8 cellular contexts compared by ENCODE assay signal in genomic region chr3:52456169-52456799, GRCh38. TPM values are rescaled to one million over a fixed set of nuclear protein-coding genes. Genes with fewer than 3 reads are reported as not detected.
DNase-seq lines count a peak whose midpoint lies in the region; ATAC-seq and TF ChIP-seq lines count a peak whose summit lies in the region.

No MANE protein-coding gene starts in this region.

- H3K27ac Mint-ChIP-seq in Calu3 (ENCODE audit: unreplicated experiment) (peak overlapping the region; percentile 83), chondrocyte (ENCODE audit: unreplicated experiment) (peak overlapping the region; percentile 97)

- H3K27ac ChIP-seq in liver (ENCODE audit: low read depth in 1 of 2, low read length in 2 of 2) = peak overlapping the region; percentile 81 to 86
- peak overlapping the region; percentile 96 for H3K27ac ChIP-seq in testis

- TF ChIP-seq CTCF in Calu3 (IDR thresholded peaks at IDR 0.05; ENCODE audit: unreplicated experiment) (no peak), chondrocyte (IDR thresholded peaks at IDR 0.05) (no peak), liver (IDR thresholded peaks at IDR 0.05; ENCODE audit: low read depth, low read length, missing input control) (no peak), testis (IDR thresholded peaks at IDR 0.05) (no peak)

- DNase-seq in Calu3 (no peak), NCI-H69 (lab: John Stamatoyannopoulos, UW) (peak; percentile 34), chondrocyte (ENCODE audit: low spot score) (no peak), testis (peak; percentile 59), NCI-H187 treated with DMSO at 0.1 percent for 48 hours (lab: John Stamatoyannopoulos, UW) (no peak)

- CTCF ChIA-PET in Calu3 (lab: Charles Lee) = no interaction called here

- H3K9me3 ChIP-seq in liver (ENCODE audit: control insufficient read depth in 4 of 4, low read length in 3 of 4) = no peaks in the 10 kb centered on the region
- no peaks in the 10 kb centered on the region for H3K9me3 ChIP-seq in testis

- peaks cover 4 to 30% (median 18%) of the 10 kb centered on the region in 4 donors for H3K36me3 ChIP-seq in liver (ENCODE audit: control insufficient read depth in 4 of 4, insufficient read depth in 3 of 4, low read depth in 1 of 4, low read length in 3 of 4)
- H3K36me3 ChIP-seq in testis (ENCODE audit: low read depth, missing control alignments) = no peaks in the 10 kb centered on the region

- H3K4me3 Mint-ChIP-seq in Calu3 (ENCODE audit: low read depth, unreplicated experiment) = peak overlapping the region; percentile 89
- H3K4me3 Mint-ChIP-seq in chondrocyte (ENCODE audit: unreplicated experiment) = peak overlapping the region; percentile 100

- H3K27me3 ChIP-seq in liver (ENCODE audit: control insufficient read depth in 4 of 4, insufficient read depth in 4 of 4, low read length in 3 of 4) = no peaks in the 10 kb centered on the region
- no peaks in the 10 kb centered on the region for H3K27me3 ChIP-seq in testis

- no peak for TF ChIP-seq RAD21 in liver (IDR thresholded peaks at IDR 0.05)

- WGBS in liver = 51% methylated on average over 13 of the region's 13 CpGs
- 2 to 4% methylated on average over 13 of the region's 13 CpGs for WGBS in testis, 2 donors

- H3K4me3 ChIP-seq in liver (ENCODE audit: low read depth in 1 of 3, low read length in 3 of 3) (peak overlapping the region; percentile 56 to 88 (median 66)), testis (peak overlapping the region; percentile 97 to 98)

- no peaks in the 10 kb centered on the region for H3K27me3 Mint-ChIP-seq in Calu3 (ENCODE audit: unreplicated experiment)
- H3K27me3 Mint-ChIP-seq in chondrocyte (ENCODE audit: low read depth) = no peaks in the 10 kb centered on the region

- H3K9ac ChIP-seq in liver (ENCODE audit: low read depth in 1 of 2, low read length in 2 of 2) = peak overlapping the region; percentile 2 to 72

- peaks cover 0 to 19% (median 10%) of the 10 kb centered on the region in 4 donors for H3K4me1 ChIP-seq in liver (ENCODE audit: control insufficient read depth in 4 of 4, insufficient read depth in 4 of 4, low read length in 3 of 4)
- H3K4me1 ChIP-seq in testis = peaks cover 25% of the 10 kb centered on the region

- intact Hi-C loops in Calu3 (cut with micrococcal nuclease; ENCODE audit: unreplicated experiment) = no loop called here
- intact Hi-C loops in testis (cut with DNase I; ENCODE audit: low total_unique reads) = no loop called here

- no peaks in the 10 kb centered on the region for H3K9me3 Mint-ChIP-seq in Calu3 (ENCODE audit: low read depth, unreplicated experiment)
- H3K9me3 Mint-ChIP-seq in chondrocyte (ENCODE audit: low read depth) = no peaks in the 10 kb centered on the region

- TF ChIP-seq POLR2A in testis (IDR thresholded peaks at IDR 0.05) = no peak

- no peak for ATAC-seq in GM18909 (IDR thresholded peaks at IDR 0.05; ENCODE audit: poor library complexity, unreplicated experiment)
- ATAC-seq in HG03175 (IDR thresholded peaks at IDR 0.05; ENCODE audit: unreplicated experiment) = no peak

- no TSS peak for BruUV-seq in Calu3 (replicated peaks; lab: Mats Ljungman, UMichigan)

- H3K36me3 Mint-ChIP-seq in Calu3 (ENCODE audit: insufficient read depth, unreplicated experiment) = peaks cover 33% of the 10 kb centered on the region
- H3K36me3 Mint-ChIP-seq in chondrocyte (ENCODE audit: low read depth) = peaks cover 15% of the 10 kb centered on the region

- peaks cover 32% of the 10 kb centered on the region for H3K4me1 Mint-ChIP-seq in Calu3 (ENCODE audit: low read depth, unreplicated experiment)
- peaks cover 30% of the 10 kb centered on the region for H3K4me1 Mint-ChIP-seq in chondrocyte (ENCODE audit: low read depth)

TF ChIP-seq in liver, 16 proteins besides CTCF, POLR2A, EP300 and RAD21:
- TF ChIP-seq TAF1 (conservative IDR thresholded peaks at IDR 0.05) (no peak), REST (IDR thresholded peaks at IDR 0.05) (no peak), GABPA (IDR thresholded peaks at IDR 0.05 in 1 of 2, conservative IDR thresholded peaks at IDR 0.05 in 1 of 2) (no peak), SP1 (IDR thresholded peaks at IDR 0.05) (no peak), MAX (IDR thresholded peaks at IDR 0.05) (no peak), FOXA2 (IDR thresholded peaks at IDR 0.05) (no peak), ATF3 (IDR thresholded peaks at IDR 0.05) (no peak), HNF4G (IDR thresholded peaks at IDR 0.05) (no peak), YY1 (IDR thresholded peaks at IDR 0.05) (no peak), RXRA (IDR thresholded peaks at IDR 0.05) (no peak), JUND (IDR thresholded peaks at IDR 0.05) (no peak), FOXA1 (IDR thresholded peaks at IDR 0.05) (no peak), NR2F2 (IDR thresholded peaks at IDR 0.05) (no peak), EGR1 (IDR thresholded peaks at IDR 0.05; ENCODE audit: low read depth in 2 of 2) (no peak)

RNA-seq across cellular contexts. Expression of gene NISCH, which starts 0.9 kb away (rescaled TPM):
- 58.6 and 67.4 TPM in 2 replicates for total RNA-seq in Calu3 (2022)
- 97.6 to 121 TPM (median 101 TPM) in 3 replicates for total RNA-seq in chondrocyte
- 10 to 100 TPM; 18.5 to 39.8 TPM for total RNA-seq in liver
- 10 to 100 TPM; 10.8 to 16.7 TPM for polyA plus RNA-seq in liver
- 100 to 1,000 TPM; 315 to 327 TPM for total RNA-seq in testis
- 166 TPM for polyA plus RNA-seq in testis (ENCODE audit: insufficient read depth, low read depth, low replicate concordance)

RNA-seq across cellular contexts. Expression of gene TNNC1, which starts 2.4 kb away (rescaled TPM):
- total RNA-seq in Calu3 (2022) (25.5 and 26.5 TPM in 2 replicates), chondrocyte (3.3 to 13.7 TPM (median 12.7 TPM) in 3 replicates), liver (under 1 TPM; 0.28 to 0.75 TPM), testis (10 to 100 TPM; 11.3 to 23.2 TPM)
- polyA plus RNA-seq in liver (under 1 TPM; 0.21 to 0.42 TPM), testis (ENCODE audit: insufficient read depth, low read depth, low replicate concordance) (91.7 TPM)

RNA-seq across cellular contexts. Expression of gene SEMA3G, which starts 11.4 kb away (rescaled TPM):
- total RNA-seq in Calu3 (2022) = 0.12 and 0.33 TPM in 2 replicates
- total RNA-seq in chondrocyte = 0.17 TPM in 1 of 3 replicates, not detected in the others
- total RNA-seq in liver = 1 to 10 TPM in 1 of 2 donors, under 1 TPM in 1; 0.47 to 1.2 TPM
- polyA plus RNA-seq in liver = 1 to 10 TPM in 1 of 2 donors, under 1 TPM in 1; 0.49 to 1.0 TPM
- total RNA-seq in testis = 1 to 10 TPM; 1.7 to 2.1 TPM
- 3.1 TPM for polyA plus RNA-seq in testis (ENCODE audit: insufficient read depth, low read depth, low replicate concordance)

RNA-seq across cellular contexts. Expression of gene STAB1, which starts 38.9 kb away (rescaled TPM):
- total RNA-seq in Calu3 (2022) = 0.26 TPM in 1 of 2 replicates, not detected in the other
- not detected in 3 replicates for total RNA-seq in chondrocyte
- 100 to 1,000 TPM in 1 of 2 donors, 10 to 100 TPM in 1; 43.0 to 198 TPM for total RNA-seq in liver
- 10 to 100 TPM; 42.0 to 99.9 TPM for polyA plus RNA-seq in liver
- 10 to 100 TPM; 58.6 to 71.9 TPM for total RNA-seq in testis
- polyA plus RNA-seq in testis (ENCODE audit: insufficient read depth, low read depth, low replicate concordance) = 41.7 TPM

RNA-seq across cellular contexts. Expression of gene PHF7, which starts 45.8 kb away (rescaled TPM):
- total RNA-seq in Calu3 (2022) (3.9 and 5.4 TPM in 2 replicates), chondrocyte (5.1 to 7.1 TPM (median 5.5 TPM) in 3 replicates), liver (1 to 10 TPM; 4.7 to 7.8 TPM), testis (1,000 to 10,000 TPM in 1 of 2 donors, 100 to 1,000 TPM in 1; 772 to 1,782 TPM)
- polyA plus RNA-seq in liver (1 to 10 TPM; 1.6 to 2.8 TPM), testis (ENCODE audit: insufficient read depth, low read depth, low replicate concordance) (3,007 TPM)

Comparison
In these comparisons a context has a peak if more than half of its experiments do, and no peak if none do; other contexts are left out.
1. DNase-seq: peak in NCI-H69 (single experiment) and testis (single experiment); none in Calu3 (single experiment), chondrocyte (single experiment) and NCI-H187 treated with DMSO at 0.1 percent for 48 hours (single experiment).